Comparison of ENCODE assay signal across 8 cellular contexts in the genomic region with DNA sequence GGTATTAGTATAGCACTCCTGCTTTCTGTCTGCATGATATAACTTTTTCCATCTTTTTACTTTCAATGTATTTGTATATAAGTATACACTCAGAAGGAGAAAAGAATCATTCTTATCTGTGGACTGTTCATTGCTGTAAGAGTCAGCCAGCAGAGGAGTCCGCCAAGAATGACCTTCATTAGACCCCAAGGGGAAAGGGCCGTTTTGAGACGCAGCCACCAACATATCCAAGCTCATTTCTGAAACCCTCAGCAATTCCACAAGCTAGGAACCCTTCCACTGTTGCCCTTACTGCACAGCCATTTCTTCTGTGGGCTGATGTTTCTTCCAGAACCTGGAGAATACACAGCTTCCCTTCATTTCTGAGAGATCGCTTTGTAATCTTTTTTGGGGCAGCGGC.
"Had no signal": no experiment of that assay in that cellular context is flagged by ENCODE, and none has a peak within 500 bp of the region (broad histone marks: within the 10 kb centered on the region; RNA-seq: fewer than 3 reads in every experiment).

No MANE protein-coding gene starts in this region.

- H3K4me3 ChIP-seq: GM23248, HAP-1 had no signal

- DNase-seq: GM23248, GOT3, H7, HFFc6 had no signal

- H3K27ac ChIP-seq: GM23248, HL-60 had no signal

- H3K9me3 ChIP-seq: HAP-1 had no signal

- H3K4me1 ChIP-seq: HAP-1 had no signal

- ATAC-seq: HCT116, HepG2 had no signal

- H2AFZ ChIP-seq: GM23248 had no signal

- H3K36me3 ChIP-seq: HAP-1 had no signal
